17 cellular contexts compared by ENCODE assay signal in genomic region chr2:105872830-105873229, GRCh38.
DNase-seq lines count a peak whose midpoint lies in the region; ATAC-seq and TF ChIP-seq lines count a peak whose summit lies in the region.
"Had no signal": no experiment of that assay in that cellular context is flagged by ENCODE, and none has a peak within 500 bp of the region (broad histone marks: within the 10 kb centered on the region; RNA-seq: fewer than 3 reads in every experiment).

No MANE protein-coding gene starts in this region.

- CTCF ChIA-PET in activated B cell treated with CpG ODN at 0.5 μM for 24 hours (lab: Charles Lee) = no interaction called here

- H3K9me3 Mint-ChIP-seq in activated T-cell treated with anti-CD3 and anti-CD28 coated beads, Interleukin-2, amount 50 U/mL, for 72 hours = no peaks in the 10 kb centered on the region
- no peaks in the 10 kb centered on the region for H3K9me3 Mint-ChIP-seq in activated T-cell treated with anti-CD3 and anti-CD28 coated beads, Interleukin-2, amount 50 U/mL, for 4 hours
- H3K9me3 Mint-ChIP-seq in activated B cell treated with CpG ODN at 0.5 μM for 24 hours (no peaks in the 10 kb centered on the region), immature natural killer cell (no peaks in the 10 kb centered on the region)
- H3K9me3 Mint-ChIP-seq in stimulated activated memory B cell treated with anti-CD40 and anti-IgM and Interleukin-4, amounts not matched to agents 10 μg/mL and 1 μg/mL and 100 μg/mL, for 72 hours = no peaks in the 10 kb centered on the region

- no peak for TF ChIP-seq CTCF in activated B cell treated with CpG ODN at 0.5 μM for 24 hours (IDR thresholded peaks at IDR 0.05)
- no peak for TF ChIP-seq CTCF in colonic mucosa (IDR thresholded peaks at IDR 0.05)

- no peaks in the 10 kb centered on the region for H3K27me3 ChIP-seq in colonic mucosa
- H3K27me3 ChIP-seq: esophagus squamous epithelium, ovary had no signal

- H3K4me1 Mint-ChIP-seq in activated T-cell treated with anti-CD3 and anti-CD28 coated beads, Interleukin-2, amount 50 U/mL, for 72 hours (ENCODE audit: low read depth) = peaks cover 93% of the 10 kb centered on the region
- peaks cover 93% of the 10 kb centered on the region for H3K4me1 Mint-ChIP-seq in activated T-cell treated with anti-CD3 and anti-CD28 coated beads, Interleukin-2, amount 50 U/mL, for 4 hours (ENCODE audit: low read depth)
- peaks cover 97% of the 10 kb centered on the region for H3K4me1 Mint-ChIP-seq in activated B cell treated with CpG ODN at 0.5 μM for 24 hours
- peaks cover 76 to 92% of the 10 kb centered on the region in 2 donors for H3K4me1 Mint-ChIP-seq in immature natural killer cell
- peaks cover 96% of the 10 kb centered on the region for H3K4me1 Mint-ChIP-seq in stimulated activated memory B cell treated with anti-CD40 and anti-IgM and Interleukin-4, amounts not matched to agents 10 μg/mL and 1 μg/mL and 100 μg/mL, for 72 hours

- ATAC-seq in activated T-cell treated with anti-CD3 and anti-CD28 coated beads, Interleukin-2, amount 50 U/mL, for 72 hours (replicated peaks in 1 of 2) = no peak
- no peak for ATAC-seq in activated T-cell treated with anti-CD3 and anti-CD28 coated beads, Interleukin-2, amount 50 U/mL, for 4 hours
- ATAC-seq in activated B cell treated with CpG ODN at 0.5 μM for 24 hours (ENCODE audit: low read depth) = no peak
- no peak for ATAC-seq in stimulated activated memory B cell treated with anti-CD40 and anti-IgM and Interleukin-4, amounts not matched to agents 10 μg/mL and 1 μg/mL and 100 μg/mL, for 72 hours
- no peak for ATAC-seq in GM21723 (IDR thresholded peaks at IDR 0.05; ENCODE audit: unreplicated experiment)
- no peak for ATAC-seq in GM21825 (IDR thresholded peaks at IDR 0.05; ENCODE audit: unreplicated experiment)
- ATAC-seq: PC-3 had no signal

- H3K4me3 Mint-ChIP-seq in activated T-cell treated with anti-CD3 and anti-CD28 coated beads, Interleukin-2, amount 50 U/mL, for 72 hours = peak overlapping the region; percentile 70 to 72
- H3K4me3 Mint-ChIP-seq in activated T-cell treated with anti-CD3 and anti-CD28 coated beads, Interleukin-2, amount 50 U/mL, for 4 hours = no peak overlapping the region
- H3K4me3 Mint-ChIP-seq in activated B cell treated with CpG ODN at 0.5 μM for 24 hours (no peak overlapping the region), immature natural killer cell (peak overlapping the region in 2 of 5 donors; percentile 5 to 57)
- no peak overlapping the region for H3K4me3 Mint-ChIP-seq in stimulated activated memory B cell treated with anti-CD40 and anti-IgM and Interleukin-4, amounts not matched to agents 10 μg/mL and 1 μg/mL and 100 μg/mL, for 72 hours

- H3K36me3 Mint-ChIP-seq in activated T-cell treated with anti-CD3 and anti-CD28 coated beads, Interleukin-2, amount 50 U/mL, for 72 hours (ENCODE audit: insufficient read depth in 2 of 2) = peaks cover 6 to 27% of the 10 kb centered on the region in 2 donors
- H3K36me3 Mint-ChIP-seq in activated T-cell treated with anti-CD3 and anti-CD28 coated beads, Interleukin-2, amount 50 U/mL, for 4 hours (ENCODE audit: insufficient read depth) = peaks cover 36% of the 10 kb centered on the region
- H3K36me3 Mint-ChIP-seq in activated B cell treated with CpG ODN at 0.5 μM for 24 hours (ENCODE audit: low read depth) (peaks cover 57% of the 10 kb centered on the region), immature natural killer cell (no peaks in the 10 kb centered on the region)
- H3K36me3 Mint-ChIP-seq in stimulated activated memory B cell treated with anti-CD40 and anti-IgM and Interleukin-4, amounts not matched to agents 10 μg/mL and 1 μg/mL and 100 μg/mL, for 72 hours = peaks cover 68% of the 10 kb centered on the region

- peaks cover 4% of the 10 kb centered on the region for H3K4me1 ChIP-seq in colonic mucosa

- no peak overlapping the region for H3K9ac ChIP-seq in colonic mucosa (ENCODE audit: low read depth in 2 of 2, low read length in 2 of 2)

- POLR2A ChIA-PET in activated B cell treated with CpG ODN at 0.5 μM for 24 hours (lab: Charles Lee) = interaction anchor here (1.0 kb wide), 1 partner anchor 127 kb away, joined by 3 read pairs; no protein-coding TSS in a partner anchor

- DNase-seq in activated T-cell treated with anti-CD3 and anti-CD28 coated beads, Interleukin-2, amount 50 U/mL, for 72 hours = no peak
- no peak for DNase-seq in activated T-cell treated with anti-CD3 and anti-CD28 coated beads, Interleukin-2, amount 50 U/mL, for 4 hours
- DNase-seq in activated B cell treated with CpG ODN at 0.5 μM for 24 hours (no peak), immature natural killer cell (no peak), colonic mucosa (no peak)
- DNase-seq: esophagus squamous epithelium, head of caudate nucleus, islet precursor cell, midbrain, NCI-H2029 treated with DMSO at 0.1 percent for 48 hours, NCI-H526 treated with DMSO at 0.1 percent for 48 hours, ovary, PC-3 had no signal

- H3K9me3 ChIP-seq in colonic mucosa = no peaks in the 10 kb centered on the region
- H3K9me3 ChIP-seq: esophagus squamous epithelium, ovary had no signal

- intact Hi-C loops in activated B cell treated with CpG ODN at 0.5 μM for 24 hours (cut with micrococcal nuclease) (loop anchor here (1.0 to 2.0 kb wide), 5 partner anchors 11 to 127 kb away; no protein-coding TSS in a partner anchor), colonic mucosa (cut with DNase I) (no loop called here)

- H3K4me3 ChIP-seq in colonic mucosa = no peak overlapping the region
- H3K4me3 ChIP-seq: esophagus squamous epithelium, ovary, SK-N-MC had no signal

- no peak overlapping the region for H3K27ac ChIP-seq in colonic mucosa
- H3K27ac ChIP-seq: esophagus squamous epithelium, ovary, SK-N-MC had no signal

- H3K27me3 Mint-ChIP-seq in activated T-cell treated with anti-CD3 and anti-CD28 coated beads, Interleukin-2, amount 50 U/mL, for 72 hours (ENCODE audit: low read depth) = no peaks in the 10 kb centered on the region
- no peaks in the 10 kb centered on the region for H3K27me3 Mint-ChIP-seq in activated T-cell treated with anti-CD3 and anti-CD28 coated beads, Interleukin-2, amount 50 U/mL, for 4 hours (ENCODE audit: low read depth)
- H3K27me3 Mint-ChIP-seq in activated B cell treated with CpG ODN at 0.5 μM for 24 hours = no peaks in the 10 kb centered on the region
- peaks cover 0 to 4% (median 0%) of the 10 kb centered on the region in 3 donors for H3K27me3 Mint-ChIP-seq in immature natural killer cell (ENCODE audit: low read depth in 3 of 3)
- H3K27me3 Mint-ChIP-seq in stimulated activated memory B cell treated with anti-CD40 and anti-IgM and Interleukin-4, amounts not matched to agents 10 μg/mL and 1 μg/mL and 100 μg/mL, for 72 hours = no peaks in the 10 kb centered on the region

- no peaks in the 10 kb centered on the region for H3K36me3 ChIP-seq in colonic mucosa
- H3K36me3 ChIP-seq: ovary had no signal

- H3K27ac Mint-ChIP-seq in activated T-cell treated with anti-CD3 and anti-CD28 coated beads, Interleukin-2, amount 50 U/mL, for 72 hours = peak overlapping the region; percentile 81
- H3K27ac Mint-ChIP-seq in activated B cell treated with CpG ODN at 0.5 μM for 24 hours (peak overlapping the region; percentile 75), immature natural killer cell (peak overlapping the region; percentile 20 to 81 (median 56))
- H3K27ac Mint-ChIP-seq in stimulated activated memory B cell treated with anti-CD40 and anti-IgM and Interleukin-4, amounts not matched to agents 10 μg/mL and 1 μg/mL and 100 μg/mL, for 72 hours = peak overlapping the region; percentile 93

Comparison
In these comparisons a context has a peak if more than half of its experiments do, and no peak if none do; other contexts are left out.
1. H3K4me3 Mint-ChIP-seq: peak in activated T-cell treated with anti-CD3 and anti-CD28 coated beads, Interleukin-2, amount 50 U/mL, for 72 hours (2 of 2); none in activated T-cell treated with anti-CD3 and anti-CD28 coated beads, Interleukin-2, amount 50 U/mL, for 4 hours (single experiment), activated B cell treated with CpG ODN at 0.5 μM for 24 hours (single experiment) and stimulated activated memory B cell treated with anti-CD40 and anti-IgM and Interleukin-4, amounts not matched to agents 10 μg/mL and 1 μg/mL and 100 μg/mL, for 72 hours (single experiment).
2. Peak in every context shown above with its lines, with median percentiles within 50 percentile points of each other: H3K27ac Mint-ChIP-seq.